In genomic region chr12:69988601-69989194, GRCh38 we compare ENCODE assay signal across 13 cellular contexts.
DNase-seq lines count a peak whose midpoint lies in the region; ATAC-seq and TF ChIP-seq lines count a peak whose summit lies in the region.
"Had no signal": no experiment of that assay in that cellular context is flagged by ENCODE, and none has a peak within 500 bp of the region (broad histone marks: within the 10 kb centered on the region; RNA-seq: fewer than 3 reads in every experiment).

No MANE protein-coding gene starts in this region.

- peaks cover 0 to 6% (median 0%) of the 10 kb centered on the region in 11 donors for H3K9me3 ChIP-seq in heart right ventricle

- H3K27ac ChIP-seq in heart right ventricle, result peak overlapping the region in 9 of 10 donors; percentile 62 to 85 (median 72)
- H3K27ac ChIP-seq: C4-2B, KMS-11 had no signal

- WGBS in heart right ventricle, 2 donors, result 18 to 23% methylated on average over 5 of the region's 5 CpGs

- no peaks in the 10 kb centered on the region for H3K36me3 Mint-ChIP-seq in activated CD4-positive, alpha-beta T cell treated with anti-CD3 and anti-CD28 coated beads for 36 hours (ENCODE audit: low read depth)

- ATAC-seq in heart right ventricle (peak in 7 of 8 donors; percentile 55 to 76 (median 65)), GM21381 (IDR thresholded peaks at IDR 0.05; ENCODE audit: unreplicated experiment) (no peak), GM18870 (IDR thresholded peaks at IDR 0.05; ENCODE audit: unreplicated experiment) (no peak), GM21447 (IDR thresholded peaks at IDR 0.05; ENCODE audit: unreplicated experiment) (no peak)
- ATAC-seq in activated CD4-positive, alpha-beta T cell treated with anti-CD3 and anti-CD28 coated beads for 36 hours, result no peak

- POLR2A ChIA-PET in activated CD4-positive, alpha-beta T cell treated with anti-CD3 and anti-CD28 coated beads for 36 hours (lab: Charles Lee), result interaction anchor here (0.6 kb wide), 1 partner anchor 23 kb away, joined by 3 read pairs; no protein-coding TSS in a partner anchor

- TF ChIP-seq CTCF in WI38 (IDR thresholded peaks at IDR 0.05; ENCODE audit: low read depth, low read length), result no peak
- no peak for TF ChIP-seq CTCF in heart right ventricle (IDR thresholded peaks at IDR 0.05)

- CTCF ChIA-PET in activated CD4-positive, alpha-beta T cell treated with anti-CD3 and anti-CD28 coated beads for 36 hours (lab: Charles Lee), result interaction anchor here (0.6 kb wide), 1 partner anchor 9 kb away, joined by 3 read pairs; no protein-coding TSS in a partner anchor

- H3K9me3 Mint-ChIP-seq in activated CD4-positive, alpha-beta T cell treated with anti-CD3 and anti-CD28 coated beads for 36 hours (ENCODE audit: low read depth), result peaks cover 4% of the 10 kb centered on the region

- H3K36me3 ChIP-seq in heart right ventricle, result no peaks in the 10 kb centered on the region

- H3K4me3 Mint-ChIP-seq in activated CD4-positive, alpha-beta T cell treated with anti-CD3 and anti-CD28 coated beads for 36 hours, result no peak overlapping the region
- H3K4me3 Mint-ChIP-seq: neural crest cell had no signal

- H3K4me1 Mint-ChIP-seq in activated CD4-positive, alpha-beta T cell treated with anti-CD3 and anti-CD28 coated beads for 36 hours, result no peaks in the 10 kb centered on the region
- H3K4me1 Mint-ChIP-seq: neural crest cell had no signal

- H3K4me3 ChIP-seq in WI38 (ENCODE audit: low read depth, low read length) (0 out of 2 replicates have a peak overlapping the region, but pooled peaks have one; percentile 1), heart right ventricle (peak overlapping the region in 3 of 10 donors; percentile 8 to 22 (median 21))

- peaks cover 0 to 26% (median 18%) of the 10 kb centered on the region in 9 donors for H3K4me1 ChIP-seq in heart right ventricle

- intact Hi-C loops in heart right ventricle (cut with DNase I), result loop anchor here in 1 of 10 donors (10.0 kb wide), 1 partner anchor 84 kb away; no protein-coding TSS in a partner anchor
- intact Hi-C loops in activated CD4-positive, alpha-beta T cell treated with anti-CD3 and anti-CD28 coated beads for 36 hours (cut with DNase I, micrococcal nuclease), result no loop called here

- no peaks in the 10 kb centered on the region for H3K27me3 ChIP-seq in heart right ventricle

- DNase-seq in Daoy (ENCODE audit: low read depth) (peak; percentile 23), heart right ventricle (no peak), renal cortical epithelial cell (ENCODE audit: low read depth) (peak; percentile 56)
- DNase-seq in activated CD4-positive, alpha-beta T cell treated with anti-CD3 and anti-CD28 coated beads for 36 hours, result no peak
- DNase-seq: hippocampal formation, NCI-H2227 treated with DMSO at 0.1 percent for 48 hours had no signal

- H3K27me3 Mint-ChIP-seq in activated CD4-positive, alpha-beta T cell treated with anti-CD3 and anti-CD28 coated beads for 36 hours, result peaks cover 2% of the 10 kb centered on the region

- H3K27ac Mint-ChIP-seq in activated CD4-positive, alpha-beta T cell treated with anti-CD3 and anti-CD28 coated beads for 36 hours, result no peak overlapping the region

Comparison
In these comparisons a context has a peak if more than half of its experiments do, and no peak if none do; other contexts are left out.
1. DNase-seq: peak in Daoy (single experiment) and renal cortical epithelial cell (single experiment); none in heart right ventricle (0 of 2) and activated CD4-positive, alpha-beta T cell treated with anti-CD3 and anti-CD28 coated beads for 36 hours (single experiment).
2. ATAC-seq: peak in heart right ventricle (7 of 8); none in GM21381 (single experiment), GM18870 (single experiment), activated CD4-positive, alpha-beta T cell treated with anti-CD3 and anti-CD28 coated beads for 36 hours (single experiment) and GM21447 (single experiment).